In genomic region chr21:45052960-45053359, GRCh38 we compare ENCODE assay signal across 17 cellular contexts. TPM values are rescaled to one million over a fixed set of nuclear protein-coding genes. Genes with fewer than 3 reads are reported as not detected.
A peak's percentile ranks its signal among the peaks of the same experiment; 100 is the strongest.
DNase-seq lines count a peak whose midpoint lies in the region; ATAC-seq and TF ChIP-seq lines count a peak whose summit lies in the region.
"Had no signal": no experiment of that assay in that cellular context is flagged by ENCODE, and none has a peak within 500 bp of the region (broad histone marks: within the 10 kb centered on the region; RNA-seq: fewer than 3 reads in every experiment).

No MANE protein-coding gene starts in this region.

- CTCF ChIA-PET in IMR-90 (lab: Yijun Ruan, JAX) = no interaction called here

- H3K4me1 ChIP-seq in IMR-90 (ENCODE audit: control insufficient read depth, insufficient read depth, low read length) (peaks cover 43% of the 10 kb centered on the region), osteoblast (ENCODE audit: insufficient read depth, low read length) (peaks cover 35% of the 10 kb centered on the region), thoracic aorta (ENCODE audit: control insufficient read depth in 1 of 2, low read depth in 2 of 2) (peaks cover 41 to 78% of the 10 kb centered on the region in 2 donors), esophagus muscularis mucosa (peaks cover 4 to 49% (median 38%) of the 10 kb centered on the region in 4 donors)

- H3K9me3 Mint-ChIP-seq in endothelial cell (ENCODE audit: unreplicated experiment) = no peaks in the 10 kb centered on the region
- H3K9me3 Mint-ChIP-seq: CD8-positive, alpha-beta T cell had no signal

- H3K27me3 Mint-ChIP-seq in endothelial cell (ENCODE audit: unreplicated experiment) = peaks cover 12% of the 10 kb centered on the region

- H4K91ac ChIP-seq in IMR-90 (ENCODE audit: insufficient read depth, low read depth, low read length) = peak overlapping the region; percentile 95

- H3K23ac ChIP-seq in IMR-90 (ENCODE audit: low read depth, low read length) = peak overlapping the region; percentile 10; the same call in 1 of the 2 replicates

- peak overlapping the region; percentile 100 for H2BK120ac ChIP-seq in IMR-90 (ENCODE audit: low read depth, low read length)

- H3K79me2 ChIP-seq in osteoblast (ENCODE audit: insufficient read depth, low read length) = no peaks in the 10 kb centered on the region

- H3K56ac ChIP-seq in IMR-90 (ENCODE audit: extremely low read depth, insufficient read depth, low read length) = no peak overlapping the region

- dilution Hi-C loops in IMR-90 (cut with HindIII; ENCODE audit: low sequenced_read_pairs, unreplicated experiment) = no loop called here

- peak overlapping the region; percentile 49 for H3K14ac ChIP-seq in IMR-90 (replicated peaks; ENCODE audit: low read depth, low read length)

- no peak for TF ChIP-seq POLR2A in IMR-90 (IDR thresholded peaks at IDR 0.05; ENCODE audit: low read depth, low read length)
- no peak for TF ChIP-seq POLR2A in esophagus muscularis mucosa (IDR thresholded peaks at IDR 0.05; ENCODE audit: low read depth)

- POLR2A ChIA-PET in IMR-90 (lab: Charles Lee; ENCODE audit: unreplicated experiment) = no interaction called here

- in situ Hi-C loops in IMR-90 (cut with MboI; ENCODE audit: low sequenced_read_pairs) = no loop called here

- 95% methylated on average over 9 of the region's 10 CpGs; no CpG with 5 or more reads in 1 of the 2 experiments for WGBS in IMR-90 (ENCODE audit: extremely low coverage in 2 of 2, insufficient read length in 1 of 2), 2 experiments
- WGBS in esophagus muscularis mucosa = 94% methylated on average over 10 of the region's 10 CpGs

- no peaks in the 10 kb centered on the region for H4K20me1 ChIP-seq in IMR-90 (ENCODE audit: insufficient read depth, low read length)
- no peaks in the 10 kb centered on the region for H4K20me1 ChIP-seq in osteoblast (ENCODE audit: insufficient read depth, low read length)
- H4K20me1 ChIP-seq: BLaER1 treated with 17β-estradiol and CSF1 and Interleukin-3, amounts not matched to agents 10 nM and 100 nM had no signal

- no peak for TF ChIP-seq EP300 in esophagus muscularis mucosa (IDR thresholded peaks at IDR 0.05)

- peak overlapping the region; percentile 24 for H3K4me3 Mint-ChIP-seq in endothelial cell (ENCODE audit: unreplicated experiment)
- H3K4me3 Mint-ChIP-seq: B cell; CD8-positive, alpha-beta T cell had no signal

- peak overlapping the region; percentile 96 for H2AK5ac ChIP-seq in IMR-90 (ENCODE audit: low read depth, low read length)

- peak overlapping the region; percentile 74 for H3K27ac ChIP-seq in IMR-90 (ENCODE audit: insufficient read depth, low read length)
- no peak overlapping the region for H3K27ac ChIP-seq in osteoblast (ENCODE audit: low read depth, low read length)
- peak overlapping the region; percentile 95 to 99 for H3K27ac ChIP-seq in thoracic aorta
- no peak overlapping the region for H3K27ac ChIP-seq in esophagus muscularis mucosa (replicated peaks in 1 of 4)
- H3K27ac ChIP-seq: BLaER1 treated with 17β-estradiol and CSF1 and Interleukin-3, amounts not matched to agents 10 nM and 100 nM; HL-60 had no signal

- H3K9ac ChIP-seq in IMR-90 (ENCODE audit: low read depth, low read length) = peak overlapping the region; percentile 26; the same call in 1 of the 2 replicates
- H3K9ac ChIP-seq: BLaER1 treated with 17β-estradiol and CSF1 and Interleukin-3, amounts not matched to agents 10 nM and 100 nM had no signal

- no TSS peak for BruUV-seq in IMR-90 (replicated peaks; lab: Mats Ljungman, UMichigan)

- intact Hi-C loops in IMR-90 (cut with micrococcal nuclease) (no loop called here), esophagus muscularis mucosa (cut with DNase I) (no loop called here)

- no peaks in the 10 kb centered on the region for H3K36me3 Mint-ChIP-seq in endothelial cell (ENCODE audit: low read depth, unreplicated experiment)
- H3K36me3 Mint-ChIP-seq: CD8-positive, alpha-beta T cell had no signal

- H2AFZ ChIP-seq in IMR-90 (replicated peaks; ENCODE audit: low read length, poor library complexity) (no peak overlapping the region), osteoblast (ENCODE audit: low read length) (no peak overlapping the region)

- H3K27me3 ChIP-seq in IMR-90 (ENCODE audit: control insufficient read depth, insufficient read depth, low read length) = no peaks in the 10 kb centered on the region
- peaks cover 9% of the 10 kb centered on the region for H3K27me3 ChIP-seq in osteoblast (ENCODE audit: insufficient read depth, low read length)
- H3K27me3 ChIP-seq in thoracic aorta (replicated peaks; ENCODE audit: insufficient read depth) = no peaks in the 10 kb centered on the region
- no peaks in the 10 kb centered on the region for H3K27me3 ChIP-seq in esophagus muscularis mucosa

- H2BK15ac ChIP-seq in IMR-90 (ENCODE audit: low read depth, low read length) = peak overlapping the region; percentile 69; the same call in 2 of the 3 replicates

- ATAC-seq in IMR-90 (ENCODE audit: low read depth) (no peak), thoracic aorta (ENCODE audit: insufficient number of reproducible peaks, low FRiP score, low read depth) (no peak)
- ATAC-seq: CD8-positive, alpha-beta T cell had no signal

- H3K27ac Mint-ChIP-seq in endothelial cell (ENCODE audit: unreplicated experiment) = no peak overlapping the region
- H3K27ac Mint-ChIP-seq: B cell; CD8-positive, alpha-beta T cell had no signal

- peak overlapping the region; percentile 80 for H3K4ac ChIP-seq in IMR-90 (ENCODE audit: low read depth, low read length)

- H3K4me1 Mint-ChIP-seq in endothelial cell (ENCODE audit: unreplicated experiment) = peaks cover 31% of the 10 kb centered on the region
- H3K4me1 Mint-ChIP-seq: B cell had no signal

- H3K36me3 ChIP-seq in IMR-90 (ENCODE audit: control insufficient read depth, insufficient read depth, low read length) (no peaks in the 10 kb centered on the region), osteoblast (ENCODE audit: insufficient read depth, low read length) (no peaks in the 10 kb centered on the region), thoracic aorta (no peaks in the 10 kb centered on the region), esophagus muscularis mucosa (no peaks in the 10 kb centered on the region)
- H3K36me3 ChIP-seq: BLaER1 treated with 17β-estradiol and CSF1 and Interleukin-3, amounts not matched to agents 10 nM and 100 nM had no signal

- no peak overlapping the region for H2AK9ac ChIP-seq in IMR-90 (replicated peaks; ENCODE audit: low read depth, low read length, poor library complexity)

- peaks cover 15 to 23% of the 10 kb centered on the region in 2 experiments; a peak in 3 of 4 replicates for H3K79me1 ChIP-seq in IMR-90 (ENCODE audit: low read depth in 1 of 2, low read length in 2 of 2)

- H4K8ac ChIP-seq in IMR-90 (ENCODE audit: low read depth in 2 of 2, low read length in 2 of 2) = peak overlapping the region; percentile 79 to 98

- H3K4me3 ChIP-seq in IMR-90 (ENCODE audit: insufficient read depth, low read depth, low read length) (no peak overlapping the region), osteoblast (ENCODE audit: insufficient read depth, low read length) (no peak overlapping the region), thoracic aorta (no peak overlapping the region), esophagus muscularis mucosa (no peak overlapping the region)
- H3K4me3 ChIP-seq: BLaER1 treated with 17β-estradiol and CSF1 and Interleukin-3, amounts not matched to agents 10 nM and 100 nM had no signal

- H3K18ac ChIP-seq in IMR-90 (ENCODE audit: low read depth, low read length) = peak overlapping the region; percentile 95

- TF ChIP-seq CTCF in IMR-90 (conservative IDR thresholded peaks at IDR 0.05; ENCODE audit: low read depth, low read length) (no peak), endothelial cell (IDR thresholded peaks at IDR 0.05; ENCODE audit: unreplicated experiment) (no peak), osteoblast (IDR thresholded peaks at IDR 0.05; ENCODE audit: extremely low read depth, low read depth, low read length) (no peak), thoracic aorta (IDR thresholded peaks at IDR 0.05) (no peak), esophagus muscularis mucosa (IDR thresholded peaks at IDR 0.05) (no peak)

- H3K4me2 ChIP-seq in IMR-90 (ENCODE audit: low read depth, low read length) = no peak overlapping the region; the same call in 1 of the 2 replicates
- H3K4me2 ChIP-seq in osteoblast (ENCODE audit: insufficient read depth, low read length) = no peak overlapping the region

- no peak for TF ChIP-seq RAD21 in IMR-90 (IDR thresholded peaks at IDR 0.05; ENCODE audit: low read length)

- H4K5ac ChIP-seq in IMR-90 (ENCODE audit: low read depth, low read length) = peak overlapping the region; percentile 95

- DNase-seq in IMR-90 (no peak), endothelial cell (ENCODE audit: low spot score) (no peak), osteoblast (ENCODE audit: insufficient read length, low spot score, missing footprints) (peak; percentile 39), thoracic aorta (ENCODE audit: low spot score) (no peak), NCI-H1436 treated with DMSO at 0.1 percent for 48 hours (lab: John Stamatoyannopoulos, UW) (no peak), NCI-H2227 (lab: John Stamatoyannopoulos, UW; ENCODE audit: unreplicated experiment) (no peak), esophagus muscularis mucosa (ENCODE audit: extremely low spot score) (no peak), NCI-H2081 treated with DMSO at 0.1 percent for 48 hours (lab: John Stamatoyannopoulos, UW) (no peak)
- DNase-seq: Calu3; CD8-positive, alpha-beta T cell; DMS79 treated with DMSO at 0.1 percent for 48 hours; GF-D8; GOT3; HCEC 1CT had no signal

- peak overlapping the region; percentile 50 for H2BK20ac ChIP-seq in IMR-90 (ENCODE audit: low read depth, low read length)

- H3K9me3 ChIP-seq in IMR-90 (ENCODE audit: control insufficient read depth, insufficient read depth, low read length) (no peaks in the 10 kb centered on the region), osteoblast (ENCODE audit: low read depth, low read length) (no peaks in the 10 kb centered on the region), thoracic aorta (no peaks in the 10 kb centered on the region), esophagus muscularis mucosa (no peaks in the 10 kb centered on the region)

- peak overlapping the region; percentile 100 for H2BK5ac ChIP-seq in IMR-90 (ENCODE audit: low read depth, low read length, poor library complexity, severe bottlenecking)

- H3K9me1 ChIP-seq in IMR-90 (ENCODE audit: insufficient read depth, low read length) = peaks cover 33% of the 10 kb centered on the region

TF ChIP-seq in IMR-90, 13 proteins besides CTCF, POLR2A, EP300 and RAD21 (continues in another document):
- TF ChIP-seq RCOR1 (IDR thresholded peaks at IDR 0.05; ENCODE audit: insufficient replicate concordance, low read length) = no peak
- no peak for TF ChIP-seq MAFK (IDR thresholded peaks at IDR 0.05; ENCODE audit: low read depth, low read length)
- TF ChIP-seq SMC3 (IDR thresholded peaks at IDR 0.05; ENCODE audit: low read depth, low read length) = no peak
- TF ChIP-seq NFE2L2 (IDR thresholded peaks at IDR 0.05; ENCODE audit: low read depth, low read length) = no peak

RNA-seq across cellular contexts. Expression of gene ADARB1, which starts 21.4 kb away (rescaled TPM):
- total RNA-seq in IMR-90 (2012; rRNA removed) = 39.7 and 39.8 TPM in 2 replicates
- polyA plus RNA-seq in IMR-90 (2012; rRNA removed) = 45.5 and 47.3 TPM in 2 replicates
- 18.2 and 29.3 TPM in 2 replicates for polyA plus RNA-seq in IMR-90 (2012; cell fraction: cytosol; rRNA removed)
- 152 and 210 TPM in 2 replicates for polyA plus RNA-seq in IMR-90 (2012; cell fraction: nucleus; rRNA removed; ENCODE audit: low replicate concordance)
- 14.5 TPM for total RNA-seq in endothelial cell (ENCODE audit: unreplicated experiment)
- total RNA-seq in osteoblast = 19.5 and 28.9 TPM in 2 replicates
- total RNA-seq in thoracic aorta = 100 to 1,000 TPM; 124 to 201 TPM
- total RNA-seq in esophagus muscularis mucosa = 100 to 1,000 TPM; 107 to 231 (median 201) TPM

Comparison
In these comparisons a context has a peak if more than half of its experiments do, and no peak if none do; other contexts are left out.
1. H3K27ac ChIP-seq: peak in IMR-90 (single experiment) and thoracic aorta (2 of 2); none in osteoblast (single experiment) and esophagus muscularis mucosa (0 of 4).